Comparison of ENCODE assay signal across 6 cellular contexts in genomic region chr17:38747385-38748328, GRCh38. TPM values are rescaled to one million over a fixed set of nuclear protein-coding genes. Genes with fewer than 3 reads are reported as not detected.
DNase-seq lines count a peak whose midpoint lies in the region; ATAC-seq, FAIRE-seq and TF ChIP-seq lines count a peak whose summit lies in the region.

No MANE protein-coding gene starts in this region.

- H3K27me3 ChIP-seq in AG04450 (ENCODE audit: control insufficient read depth, insufficient read depth, low read length) = no peaks in the 10 kb centered on the region
- H3K27me3 ChIP-seq in Karpas-422 (ENCODE audit: low read length) = no peaks in the 10 kb centered on the region
- peaks cover 32 to 36% (median 34%) of the 10 kb centered on the region in 3 donors for H3K27me3 ChIP-seq in gastrocnemius medialis

- no peaks in the 10 kb centered on the region for H3K9me3 Mint-ChIP-seq in effector memory CD8-positive, alpha-beta T cell

- H3K4me1 Mint-ChIP-seq in effector memory CD8-positive, alpha-beta T cell (ENCODE audit: low read depth in 2 of 2) = peaks cover 22 to 43% of the 10 kb centered on the region in 2 donors

- DNase-seq in AG04450 (ENCODE audit: low read depth, low spot score) (no peak), Karpas-422 (peak; percentile 59), gastrocnemius medialis (no peak), GM12891 (ENCODE audit: insufficient read length, low spot score) (no peak), RCC 7860 (ENCODE audit: low spot score) (no peak)
- DNase-seq in effector memory CD8-positive, alpha-beta T cell = no peak

- peaks cover 24% of the 10 kb centered on the region for H3K36me3 Mint-ChIP-seq in effector memory CD8-positive, alpha-beta T cell (ENCODE audit: insufficient read depth)

- H3K4me3 ChIP-seq in AG04450 (ENCODE audit: low read depth, low read length) (peak overlapping the region; percentile 85), Karpas-422 (ENCODE audit: low read length) (peak overlapping the region; percentile 74), gastrocnemius medialis (peak overlapping the region; percentile 55 to 70 (median 64))

- peaks cover 3% of the 10 kb centered on the region; the same call in 1 of the 2 replicates for H3K9me3 ChIP-seq in AG04450 (ENCODE audit: control insufficient read depth, insufficient read depth, low read length)
- no peaks in the 10 kb centered on the region for H3K9me3 ChIP-seq in Karpas-422 (ENCODE audit: low read length)
- no peaks in the 10 kb centered on the region for H3K9me3 ChIP-seq in gastrocnemius medialis

- peak overlapping the region; percentile 73 to 74 for H3K4me3 Mint-ChIP-seq in effector memory CD8-positive, alpha-beta T cell

- no peak for FAIRE-seq in GM12891 (lab: Jason Lieb, UNC)
- no peak for FAIRE-seq in RCC 7860 (lab: Jason Lieb, UNC)

- in situ Hi-C loops in gastrocnemius medialis (cut with MboI; ENCODE audit: low sequenced_read_pairs in 4 of 4) = no loop called here

- H2AFZ ChIP-seq in Karpas-422 (ENCODE audit: low read length) = peak overlapping the region; percentile 58; the same call in 1 of the 2 replicates

- POLR2A ChIA-PET in AG04450 (lab: Yijun Ruan, JAX) = no interaction called here

- H3K36me3 ChIP-seq in Karpas-422 (ENCODE audit: insufficient read depth, low read length) (no peaks in the 10 kb centered on the region), gastrocnemius medialis (no peaks in the 10 kb centered on the region)

- H3K27ac ChIP-seq in AG04450 (ENCODE audit: low read depth, low read length) (peak overlapping the region; percentile 52), Karpas-422 (ENCODE audit: low read length) (no peak overlapping the region), gastrocnemius medialis (peak overlapping the region; percentile 78 to 96 (median 80))

- TF ChIP-seq POLR2A in gastrocnemius medialis (IDR thresholded peaks at IDR 0.05) (no peak), GM12891 (IDR thresholded peaks at IDR 0.05; ENCODE audit: low read depth, low read length) (no peak)

- H3K4me1 ChIP-seq in Karpas-422 (ENCODE audit: low read length) = peaks cover 61% of the 10 kb centered on the region
- peaks cover 24 to 28% of the 10 kb centered on the region in 2 donors for H3K4me1 ChIP-seq in gastrocnemius medialis

- no peaks in the 10 kb centered on the region for H4K20me1 ChIP-seq in Karpas-422 (ENCODE audit: insufficient read depth, low read depth, low read length)

- intact Hi-C loops in gastrocnemius medialis (cut with DNase I; ENCODE audit: low total_unique reads) = no loop called here

- H3K4me2 ChIP-seq in Karpas-422 (ENCODE audit: low read depth, low read length, poor library complexity, severe bottlenecking) = peak overlapping the region; percentile 89

- no peak overlapping the region for H3K27ac Mint-ChIP-seq in effector memory CD8-positive, alpha-beta T cell

- ATAC-seq in effector memory CD8-positive, alpha-beta T cell (replicated peaks) = no peak
- no peak for ATAC-seq in gastrocnemius medialis

- CTCF ChIA-PET in AG04450 (lab: Charles Lee) = no interaction called here

- H3K9ac ChIP-seq in Karpas-422 (ENCODE audit: low read length) = peak overlapping the region; percentile 75

- H3K9me2 ChIP-seq in Karpas-422 (replicated peaks; ENCODE audit: insufficient read depth, low read length) = no peaks in the 10 kb centered on the region

- peaks cover 60 to 82% of the 10 kb centered on the region in 2 donors for H3K27me3 Mint-ChIP-seq in effector memory CD8-positive, alpha-beta T cell

- TF ChIP-seq CTCF in AG04450 (IDR thresholded peaks at IDR 0.05; ENCODE audit: low read depth, low read length) (no peak), gastrocnemius medialis (IDR thresholded peaks at IDR 0.05 in 4 of 5, conservative IDR thresholded peaks at IDR 0.05 in 1 of 5) (peak in 1 of 5 experiments; percentile 8)

- peaks cover 1% of the 10 kb centered on the region for H3K79me2 ChIP-seq in Karpas-422 (ENCODE audit: low read length)

TF ChIP-seq in GM12891, 5 proteins besides CTCF, POLR2A, EP300 and RAD21:
- TF ChIP-seq PAX5 (IDR thresholded peaks at IDR 0.05; ENCODE audit: insufficient read depth, low read length, severe bottlenecking) (no peak), POU2F2 (IDR thresholded peaks at IDR 0.05; ENCODE audit: low read depth, low read length) (no peak), SPI1 (IDR thresholded peaks at IDR 0.05; ENCODE audit: low read depth, low read length) (no peak), POLR2AphosphoS5 (IDR thresholded peaks at IDR 0.05; ENCODE audit: low read depth, low read length) (no peak), TAF1 (IDR thresholded peaks at IDR 0.05; ENCODE audit: low read depth, low read length) (no peak)

RNA-seq across cellular contexts. Expression of gene PCGF2, which starts 0.5 kb away (rescaled TPM):
- 13.5 and 18.0 TPM in 2 replicates for polyA plus RNA-seq in AG04450 (2011; rRNA removed)
- polyA minus RNA-seq in AG04450 (2011; rRNA and poly(A)+ RNA removed) = 19.4 and 29.5 TPM in 2 replicates
- 0.15 and 0.58 TPM in 2 replicates for total RNA-seq in Karpas-422 (2014; rRNA removed; shearing (Covaris generic); ENCODE audit: low replicate concordance)
- 1 to 10 TPM; 1.3 to 4.0 (median 1.6) TPM for total RNA-seq in gastrocnemius medialis
- 21.5 TPM for polyA plus RNA-seq in GM12891 (2012; ENCODE audit: low read depth, missing spikeins)

RNA-seq across cellular contexts. Expression of gene PSMB3, which starts 4.9 kb away (rescaled TPM):
- 234 and 276 TPM in 2 replicates for polyA plus RNA-seq in AG04450 (2011; rRNA removed)
- polyA minus RNA-seq in AG04450 (2011; rRNA and poly(A)+ RNA removed) = 220 and 283 TPM in 2 replicates
- 243 and 277 TPM in 2 replicates for total RNA-seq in Karpas-422 (2014; rRNA removed; shearing (Covaris generic); ENCODE audit: low replicate concordance)
- total RNA-seq in gastrocnemius medialis = 100 to 1,000 TPM; 211 to 334 (median 280) TPM
- 253 TPM for polyA plus RNA-seq in GM12891 (2012; ENCODE audit: low read depth, missing spikeins)

RNA-seq across cellular contexts. Expression of gene CISD3, which starts 17.5 kb away (rescaled TPM):
- polyA plus RNA-seq in AG04450 (2011; rRNA removed) = 6.5 and 9.8 TPM in 2 replicates
- polyA minus RNA-seq in AG04450 (2011; rRNA and poly(A)+ RNA removed) = 2.7 and 2.8 TPM in 2 replicates
- 6.8 and 15.2 TPM in 2 replicates for total RNA-seq in Karpas-422 (2014; rRNA removed; shearing (Covaris generic); ENCODE audit: low replicate concordance)
- total RNA-seq in gastrocnemius medialis = 10 to 100 TPM; 10.0 to 25.8 (median 13.3) TPM
- 4.7 TPM for polyA plus RNA-seq in GM12891 (2012; ENCODE audit: low read depth, missing spikeins)

RNA-seq across cellular contexts. Expression of gene MLLT6, which starts 42.6 kb away (rescaled TPM):
- polyA plus RNA-seq in AG04450 (2011; rRNA removed) = 16.4 and 17.3 TPM in 2 replicates
- 26.2 and 35.4 TPM in 2 replicates for polyA minus RNA-seq in AG04450 (2011; rRNA and poly(A)+ RNA removed)
- 72.4 and 119 TPM in 2 replicates for total RNA-seq in Karpas-422 (2014; rRNA removed; shearing (Covaris generic); ENCODE audit: low replicate concordance)
- total RNA-seq in gastrocnemius medialis = 10 to 100 TPM; 48.2 to 76.8 (median 56.3) TPM
- 34.8 TPM for polyA plus RNA-seq in GM12891 (2012; ENCODE audit: low read depth, missing spikeins)

RNA-seq across cellular contexts. Expression of gene PIP4K2B, which starts 51.7 kb away (rescaled TPM):
- 36.8 and 38.6 TPM in 2 replicates for polyA plus RNA-seq in AG04450 (2011; rRNA removed)
- 59.5 and 82.8 TPM in 2 replicates for polyA minus RNA-seq in AG04450 (2011; rRNA and poly(A)+ RNA removed)
- 32.0 and 42.7 TPM in 2 replicates for total RNA-seq in Karpas-422 (2014; rRNA removed; shearing (Covaris generic); ENCODE audit: low replicate concordance)
- 10 to 100 TPM; 57.2 to 97.0 (median 76.8) TPM for total RNA-seq in gastrocnemius medialis
- polyA plus RNA-seq in GM12891 (2012; ENCODE audit: low read depth, missing spikeins) = 13.0 TPM
